In genomic region chr17:43368740-43369506, GRCh38 we compare ENCODE assay signal across 8 cellular contexts. TPM values are rescaled to one million over a fixed set of nuclear protein-coding genes. Genes with fewer than 3 reads are reported as not detected.
DNase-seq lines count a peak whose midpoint lies in the region; ATAC-seq, FAIRE-seq and TF ChIP-seq lines count a peak whose summit lies in the region.

No MANE protein-coding gene starts in this region.

- H3K4me3 ChIP-seq in KMS-11 (IDR thresholded peaks at IDR 0.05; ENCODE audit: insufficient read depth, low read depth, low read length), result no peak overlapping the region
- H3K4me3 ChIP-seq in fibroblast of pulmonary artery (replicated peaks; ENCODE audit: low read depth, low read length), result peak overlapping the region; percentile 45
- peak overlapping the region; percentile 64 to 72 for H3K4me3 ChIP-seq in stomach smooth muscle (ENCODE audit: low read length in 2 of 2)

- peak; percentile 20 to 35 for ATAC-seq in naive B cell (ENCODE audit: low read depth in 2 of 2)

- TF ChIP-seq CTCF in KMS-11 (conservative IDR thresholded peaks at IDR 0.05; ENCODE audit: low read depth, low read length) (no peak), fibroblast of pulmonary artery (IDR thresholded peaks at IDR 0.05; ENCODE audit: low read length, missing control alignments) (peak; percentile 12)

- H3K27me3 ChIP-seq in KMS-11 (ENCODE audit: insufficient read depth, low read depth) (no peaks in the 10 kb centered on the region), stomach smooth muscle (ENCODE audit: control insufficient read depth in 1 of 2, insufficient read depth in 2 of 2, low read length in 2 of 2) (no peaks in the 10 kb centered on the region)

- peak overlapping the region; percentile 62 for H2AFZ ChIP-seq in KMS-11 (ENCODE audit: low read depth)

- H3K27ac ChIP-seq in KMS-11 (peak overlapping the region; percentile 97), stomach smooth muscle (ENCODE audit: low read length) (peak overlapping the region; percentile 98)

- peaks cover 9% of the 10 kb centered on the region; the same call in 1 of the 2 replicates for H3K79me2 ChIP-seq in KMS-11 (ENCODE audit: insufficient read depth, low read depth)

- H3K27me3 Mint-ChIP-seq in naive B cell, result no peaks in the 10 kb centered on the region

- H3K4me1 Mint-ChIP-seq in naive B cell, result peaks cover 44 to 73% (median 58%) of the 10 kb centered on the region in 3 donors

- peak overlapping the region; percentile 86 to 98 (median 92) for H3K4me3 Mint-ChIP-seq in naive B cell

- DNase-seq in GM12891 (ENCODE audit: insufficient read length, low spot score) (no peak), RPMI8226 (peak; percentile 76), fibroblast of pulmonary artery (ENCODE audit: low read depth) (peak; percentile 86), naive B cell (peak; percentile 66), OCI-M2 (lab: John Stamatoyannopoulos, UW; ENCODE audit: unreplicated experiment) (no peak)
- peak; percentile 61 for DNase-seq in activated effector memory CD4-positive, alpha-beta T cell treated with Interleukin-2 at 50 U/mL for 16 hours

- peak; percentile 42 for TF ChIP-seq POLR2A in GM12891 (IDR thresholded peaks at IDR 0.05; ENCODE audit: low read depth, low read length)

- H3K4me1 ChIP-seq in KMS-11 (ENCODE audit: low read depth, poor library complexity, severe bottlenecking) (peaks cover 58% of the 10 kb centered on the region), stomach smooth muscle (ENCODE audit: control insufficient read depth, insufficient read depth, low read length) (peaks cover 20% of the 10 kb centered on the region)

- H3K36me3 ChIP-seq in KMS-11 (ENCODE audit: insufficient read depth), result no peaks in the 10 kb centered on the region
- H3K36me3 ChIP-seq in stomach smooth muscle (ENCODE audit: control insufficient read depth in 2 of 2, insufficient read depth in 2 of 2, low read length in 2 of 2), result no peaks in the 10 kb centered on the region

- H4K20me1 ChIP-seq in KMS-11 (ENCODE audit: insufficient read depth), result no peaks in the 10 kb centered on the region

- peak; percentile 62 for FAIRE-seq in GM12891 (lab: Jason Lieb, UNC)

- H3K9me3 ChIP-seq in stomach smooth muscle (ENCODE audit: control insufficient read depth in 2 of 2, low read length in 2 of 2), result no peaks in the 10 kb centered on the region

- no peaks in the 10 kb centered on the region for H3K9me3 Mint-ChIP-seq in naive B cell

- peak overlapping the region; percentile 74 for H3K4me2 ChIP-seq in KMS-11

- peak overlapping the region; percentile 94 for H3K9ac ChIP-seq in KMS-11
- H3K9ac ChIP-seq in stomach smooth muscle (ENCODE audit: low read length in 2 of 2), result peak overlapping the region; percentile 96 to 98

- H3K36me3 Mint-ChIP-seq in naive B cell, result no peaks in the 10 kb centered on the region

- H3K27ac Mint-ChIP-seq in naive B cell, result peak overlapping the region; percentile 100

TF ChIP-seq in GM12891, 5 proteins besides CTCF, POLR2A, EP300 and RAD21:
- no peak for TF ChIP-seq PAX5 (IDR thresholded peaks at IDR 0.05; ENCODE audit: insufficient read depth, low read length, severe bottlenecking)
- peak; percentile 41; the same call in 1 of the 2 replicates for TF ChIP-seq POLR2AphosphoS5 (IDR thresholded peaks at IDR 0.05; ENCODE audit: low read depth, low read length)
TF ChIP-seq in GM12891: peak in this region for 1.

RNA-seq across cellular contexts. Expression of gene ARL4D, which starts 29.9 kb away (rescaled TPM):
- polyA plus RNA-seq in GM12891 (2012; ENCODE audit: low read depth, missing spikeins), result 0.77 TPM
- polyA plus RNA-seq in naive B cell (ENCODE audit: low read depth in 6 of 6), result 1 to 10 TPM; 1.4 to 5.7 (median 3.8) TPM

Comparison
In these comparisons a context has a peak if more than half of its experiments do, and no peak if none do; other contexts are left out.
1. DNase-seq: peak in RPMI8226 (single experiment), activated effector memory CD4-positive, alpha-beta T cell treated with Interleukin-2 at 50 U/mL for 16 hours (single experiment), fibroblast of pulmonary artery (single experiment) and naive B cell (single experiment); none in GM12891 (single experiment) and OCI-M2 (single experiment).